ENCODE assay signal across 17 cellular contexts in the genomic region with DNA sequence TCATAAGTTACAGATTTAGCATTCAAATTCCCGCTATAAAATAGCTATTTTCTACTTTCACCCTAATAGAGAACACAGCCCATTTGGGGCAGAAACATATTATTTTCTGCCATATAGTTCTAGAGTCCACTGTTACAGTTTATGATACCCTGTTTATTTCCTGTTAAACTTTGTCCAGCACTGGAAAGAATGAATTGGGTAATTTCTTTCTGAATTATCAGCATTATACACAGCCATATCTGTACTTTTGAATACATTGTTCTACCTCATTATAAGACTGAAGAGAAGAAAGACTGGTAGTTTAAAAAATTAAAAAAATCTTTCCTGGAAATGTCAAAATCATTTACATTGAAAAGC.
DNase-seq lines count a peak whose midpoint lies in the region; ATAC-seq and TF ChIP-seq lines count a peak whose summit lies in the region.
"Had no signal": no experiment of that assay in that cellular context is flagged by ENCODE, and none has a peak within 500 bp of the region (broad histone marks: within the 10 kb centered on the region; RNA-seq: fewer than 3 reads in every experiment).

No MANE protein-coding gene starts in this region.

- H3K36me3 ChIP-seq in SJCRH30 (no peaks in the 10 kb centered on the region), hepatocyte (replicated peaks; ENCODE audit: insufficient read depth, low read depth) (no peaks in the 10 kb centered on the region), mucosa of descending colon (ENCODE audit: low read depth) (no peaks in the 10 kb centered on the region), transverse colon (no peaks in the 10 kb centered on the region)
- H3K36me3 ChIP-seq: BLaER1 treated with 17β-estradiol and CSF1 and Interleukin-3, amounts not matched to agents 10 nM and 100 nM had no signal

- H3K9me2 ChIP-seq in hepatocyte (replicated peaks; ENCODE audit: insufficient read depth), result no peaks in the 10 kb centered on the region

- DNase-seq in SJCRH30, result no peak
- DNase-seq in hepatocyte (ENCODE audit: low spot score), result no peak
- no peak for DNase-seq in mucosa of descending colon
- DNase-seq in transverse colon, result no peak
- DNase-seq in NCI-H524 treated with DMSO at 0.1 percent for 48 hours (lab: John Stamatoyannopoulos, UW), result no peak
- DNase-seq: 8988T; Calu3; CD8-positive, alpha-beta T cell; DMS79 treated with DMSO at 0.1 percent for 48 hours; GF-D8; GOT3; H7; HFFc6 had no signal

- H3K27ac ChIP-seq in SJCRH30 (peak overlapping the region; percentile 72), hepatocyte (peak overlapping the region; percentile 59), transverse colon (peak overlapping the region; percentile 21 to 70 (median 32))
- H3K27ac ChIP-seq: BLaER1 treated with 17β-estradiol and CSF1 and Interleukin-3, amounts not matched to agents 10 nM and 100 nM had no signal

- in situ Hi-C loops in transverse colon (cut with MboI; ENCODE audit: low pct_ligation_motif_present in 1 of 4, low pct_unique_long_range_greater_than_20kb in 1 of 4, low sequenced_read_pairs in 3 of 4), result no loop called here

- no peak for TF ChIP-seq EP300 in transverse colon (IDR thresholded peaks at IDR 0.05; ENCODE audit: low read depth)

- H4K20me1 ChIP-seq in hepatocyte (ENCODE audit: insufficient read depth, poor library complexity, severe bottlenecking), result no peaks in the 10 kb centered on the region
- H4K20me1 ChIP-seq: BLaER1 treated with 17β-estradiol and CSF1 and Interleukin-3, amounts not matched to agents 10 nM and 100 nM had no signal

- H2AFZ ChIP-seq in hepatocyte, result no peak overlapping the region

- peak; percentile 70 for ATAC-seq in mucosa of descending colon
- no peak for ATAC-seq in HG02623 (IDR thresholded peaks at IDR 0.05; ENCODE audit: unreplicated experiment)
- no peak for ATAC-seq in GM21717 (IDR thresholded peaks at IDR 0.05; ENCODE audit: unreplicated experiment)
- ATAC-seq: CD8-positive, alpha-beta T cell; HCT116 had no signal

- H3K27me3 ChIP-seq in SJCRH30 (no peaks in the 10 kb centered on the region), hepatocyte (no peaks in the 10 kb centered on the region), transverse colon (no peaks in the 10 kb centered on the region)
- H3K27me3 ChIP-seq: BLaER1 treated with 17β-estradiol and CSF1 and Interleukin-3, amounts not matched to agents 10 nM and 100 nM had no signal

- no peak for TF ChIP-seq POLR2A in transverse colon (IDR thresholded peaks at IDR 0.05)

- 90% methylated on average over 1 of the region's 1 CpG for WGBS in hepatocyte (ENCODE audit: low lambda C conversion rate, missing lambda C conversion rate)
- WGBS in transverse colon (ENCODE audit: low coverage in 1 of 2), 2 donors, result 69 to 71% methylated on average over 1 of the region's 1 CpG

- H3K4me1 ChIP-seq in SJCRH30 (peaks cover 46% of the 10 kb centered on the region), hepatocyte (ENCODE audit: insufficient read depth) (peaks cover 19% of the 10 kb centered on the region), mucosa of descending colon (ENCODE audit: low read depth) (no peaks in the 10 kb centered on the region), transverse colon (peaks cover 0 to 29% (median 6%) of the 10 kb centered on the region in 4 donors)

- no peak overlapping the region for H3K4me2 ChIP-seq in hepatocyte
- H3K4me2 ChIP-seq: BLaER1 treated with 17β-estradiol and CSF1 and Interleukin-3, amounts not matched to agents 10 nM and 100 nM had no signal

- TF ChIP-seq CTCF in hepatocyte (IDR thresholded peaks at IDR 0.05; ENCODE audit: poor library complexity) (no peak), mucosa of descending colon (IDR thresholded peaks at IDR 0.05) (no peak), transverse colon (IDR thresholded peaks at IDR 0.05) (no peak)

- H3K4me3 ChIP-seq in SJCRH30 (no peak overlapping the region), hepatocyte (no peak overlapping the region), mucosa of descending colon (no peak overlapping the region), transverse colon (no peak overlapping the region)
- H3K4me3 ChIP-seq: BLaER1 treated with 17β-estradiol and CSF1 and Interleukin-3, amounts not matched to agents 10 nM and 100 nM had no signal

- intact Hi-C loops in mucosa of descending colon (cut with DNase I, micrococcal nuclease), result no loop called here
- intact Hi-C loops in transverse colon (cut with DNase I; ENCODE audit: low total_unique reads), result no loop called here

- H3K9me3 ChIP-seq in SJCRH30 (replicated peaks), result no peaks in the 10 kb centered on the region
- no peaks in the 10 kb centered on the region for H3K9me3 ChIP-seq in hepatocyte (ENCODE audit: low read depth)
- H3K9me3 ChIP-seq in mucosa of descending colon, result no peaks in the 10 kb centered on the region
- no peaks in the 10 kb centered on the region for H3K9me3 ChIP-seq in transverse colon
- H3K9me3 ChIP-seq: BLaER1 treated with 17β-estradiol and CSF1 and Interleukin-3, amounts not matched to agents 10 nM and 100 nM had no signal

- no peaks in the 10 kb centered on the region for H3K79me2 ChIP-seq in hepatocyte
